In genomic region chr15:88489321-88489720, GRCh38 we compare ENCODE assay signal across 2 cellular contexts.
TF ChIP-seq lines count a peak whose summit lies in the region.

No MANE protein-coding gene starts in this region.

TF ChIP-seq in Ishikawa, 13 proteins besides CTCF, POLR2A, EP300 and RAD21:
- TF ChIP-seq TCF12 (IDR thresholded peaks at IDR 0.05; ENCODE audit: low read depth) (no peak), REST (IDR thresholded peaks at IDR 0.05; ENCODE audit: low read depth) (peak; percentile 70)

TF ChIP-seq in GM12878, 131 proteins besides CTCF, POLR2A, EP300 and RAD21:
- no peak for TF ChIP-seq BHLHE40 (IDR thresholded peaks at IDR 0.05; ENCODE audit: borderline replicate concordance in 1 of 2, low read depth in 2 of 2, low read length in 1 of 2)
- no peak for TF ChIP-seq BMI1 (IDR thresholded peaks at IDR 0.05; ENCODE audit: borderline replicate concordance)
- TF ChIP-seq ETV6 (conservative IDR thresholded peaks at IDR 0.05 in 1 of 2, IDR thresholded peaks at IDR 0.05 in 1 of 2; ENCODE audit: borderline replicate concordance in 1 of 2, low read depth in 1 of 2), result no peak
- no peak for TF ChIP-seq ELK1 (IDR thresholded peaks at IDR 0.05; ENCODE audit: low read depth, low read length)
- no peak for TF ChIP-seq ZNF592 (IDR thresholded peaks at IDR 0.05)
- TF ChIP-seq REST (IDR thresholded peaks at IDR 0.05; ENCODE audit: low read depth, low read length), result peak; percentile 53; the same call in 1 of the 2 replicates
